In the genomic region with DNA sequence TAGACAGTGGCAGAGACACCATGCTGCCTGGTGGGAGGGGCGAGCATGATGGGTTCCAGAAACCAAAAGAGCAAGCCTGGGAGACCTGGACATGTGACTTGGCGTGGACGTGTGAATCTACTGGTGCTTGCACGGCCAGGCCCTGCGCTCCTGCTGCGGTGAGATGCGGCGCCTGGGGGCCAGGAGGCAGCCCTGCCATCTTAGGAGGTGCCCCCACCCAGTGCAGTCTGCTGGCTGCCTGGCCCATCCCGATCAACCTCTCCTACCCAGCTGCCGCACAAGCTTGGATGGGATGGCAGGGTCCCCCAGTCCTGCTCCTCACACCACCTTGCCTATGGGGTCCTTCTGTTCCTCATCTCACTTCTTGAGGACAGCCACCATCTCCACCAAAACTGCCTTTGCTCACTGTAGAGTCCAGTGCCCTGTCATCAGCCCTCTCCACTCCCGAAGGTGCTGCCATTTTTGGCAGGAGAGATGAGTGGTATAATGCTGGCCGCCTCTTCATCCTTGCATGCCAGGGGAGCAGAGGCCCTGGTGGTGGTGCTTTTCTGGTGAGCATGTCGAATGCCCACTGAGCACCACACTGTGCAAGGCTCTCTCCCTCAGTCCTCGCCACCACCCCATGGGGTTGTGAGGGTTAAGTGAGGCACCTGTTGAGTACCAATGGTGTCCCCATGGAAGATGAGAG, we compare ENCODE assay signal across 26 cellular contexts. TPM values are rescaled to one million over a fixed set of nuclear protein-coding genes. Genes with fewer than 3 reads are reported as not detected.
DNase-seq lines count a peak whose midpoint lies in the region; ATAC-seq and TF ChIP-seq lines count a peak whose summit lies in the region.
"Had no signal": no experiment of that assay in that cellular context is flagged by ENCODE, and none has a peak within 500 bp of the region (broad histone marks: within the 10 kb centered on the region; RNA-seq: fewer than 3 reads in every experiment).

No MANE protein-coding gene starts in this region.

- no peak for ATAC-seq in Right ventricle myocardium superior (ENCODE audit: poor library complexity)
- ATAC-seq in left cardiac atrium, result no peak
- no peak for ATAC-seq in GM19455 (IDR thresholded peaks at IDR 0.05; ENCODE audit: unreplicated experiment)
- ATAC-seq: activated CD4-positive, alpha-beta T cell treated with anti-CD3 and anti-CD28 coated beads for 36 hours; GM23338 had no signal

- TF ChIP-seq POLR2A in suprapubic skin (IDR thresholded peaks at IDR 0.05), result no peak

- no peak overlapping the region for H3K27ac ChIP-seq in suprapubic skin
- H3K27ac ChIP-seq: esophagus muscularis mucosa, Peyer's patch, vagina had no signal

- 86% methylated on average over 12 of the region's 14 CpGs for WGBS in suprapubic skin

- peaks cover 14% of the 10 kb centered on the region for H3K4me1 Mint-ChIP-seq in activated T-helper 1 cell treated with anti-CD3 and anti-CD28 coated beads, Interleukin-12 subunit alpha, Interleukin-12 subunit beta, Interleukin-2, Interleukin-4 antibody, amounts not matched to agents 30 ng/mL and 10 ng/mL and 1 ng/mL, durations not matched to agents 14 hours and 24 hours and 36 hours (ENCODE audit: low read depth)
- H3K4me1 Mint-ChIP-seq in neural crest cell, result peaks cover 14% of the 10 kb centered on the region

- no peaks in the 10 kb centered on the region for H3K9me3 Mint-ChIP-seq in activated T-helper 1 cell treated with anti-CD3 and anti-CD28 coated beads, Interleukin-12 subunit alpha, Interleukin-12 subunit beta, Interleukin-2, Interleukin-4 antibody, amounts not matched to agents 30 ng/mL and 10 ng/mL and 1 ng/mL, durations not matched to agents 14 hours and 24 hours and 36 hours
- H3K9me3 Mint-ChIP-seq in neural crest cell, result no peaks in the 10 kb centered on the region
- H3K9me3 Mint-ChIP-seq: T-helper 2 cell treated with Interferon-gamma antibody and Interleukin-4, amounts not matched to agents 5 μg/mL and 100 μg/mL, for 36 hours had no signal

- peaks cover 27% of the 10 kb centered on the region for H3K4me1 ChIP-seq in suprapubic skin

- no peaks in the 10 kb centered on the region for H3K9me3 ChIP-seq in suprapubic skin
- H3K9me3 ChIP-seq: esophagus muscularis mucosa, Peyer's patch, vagina had no signal

- H3K4me3 Mint-ChIP-seq in activated T-helper 1 cell treated with anti-CD3 and anti-CD28 coated beads, Interleukin-12 subunit alpha, Interleukin-12 subunit beta, Interleukin-2, Interleukin-4 antibody, amounts not matched to agents 30 ng/mL and 10 ng/mL and 1 ng/mL, durations not matched to agents 14 hours and 24 hours and 36 hours, result peak overlapping the region; percentile 47
- H3K4me3 Mint-ChIP-seq in neural crest cell, result peak overlapping the region; percentile 73
- H3K4me3 Mint-ChIP-seq: activated CD4-positive, alpha-beta T cell treated with anti-CD3 and anti-CD28 coated beads for 36 hours; GM23338; T-helper 2 cell treated with Interferon-gamma antibody and Interleukin-4, amounts not matched to agents 5 μg/mL and 100 μg/mL, for 36 hours had no signal

- peaks cover 8% of the 10 kb centered on the region for H3K27me3 Mint-ChIP-seq in activated T-helper 1 cell treated with anti-CD3 and anti-CD28 coated beads, Interleukin-12 subunit alpha, Interleukin-12 subunit beta, Interleukin-2, Interleukin-4 antibody, amounts not matched to agents 30 ng/mL and 10 ng/mL and 1 ng/mL, durations not matched to agents 14 hours and 24 hours and 36 hours (ENCODE audit: insufficient read depth)
- H3K27me3 Mint-ChIP-seq in neural crest cell (ENCODE audit: low read depth), result peaks cover 9% of the 10 kb centered on the region
- H3K27me3 Mint-ChIP-seq: activated CD4-positive, alpha-beta T cell treated with anti-CD3 and anti-CD28 coated beads for 36 hours had no signal

- H3K36me3 Mint-ChIP-seq in activated T-helper 1 cell treated with anti-CD3 and anti-CD28 coated beads, Interleukin-12 subunit alpha, Interleukin-12 subunit beta, Interleukin-2, Interleukin-4 antibody, amounts not matched to agents 30 ng/mL and 10 ng/mL and 1 ng/mL, durations not matched to agents 14 hours and 24 hours and 36 hours (ENCODE audit: low read depth), result no peaks in the 10 kb centered on the region
- H3K36me3 Mint-ChIP-seq in neural crest cell (ENCODE audit: low read depth), result peaks cover 18% of the 10 kb centered on the region

- H3K27me3 ChIP-seq in suprapubic skin, result no peaks in the 10 kb centered on the region
- H3K27me3 ChIP-seq: esophagus muscularis mucosa, Peyer's patch, vagina had no signal

- intact Hi-C loops in Right ventricle myocardium superior (cut with DNase I) (loop anchor here (5.0 kb wide), 1 partner anchor 153 kb away; the partner anchor contains the start of gene MGLL), left cardiac atrium (cut with DNase I) (loop anchor here in 1 of 2 donors (10.0 kb wide), 1 partner anchor 65 kb away; no protein-coding TSS in a partner anchor)
- intact Hi-C loops in activated T-helper 1 cell treated with anti-CD3 and anti-CD28 coated beads, Interleukin-12 subunit alpha, Interleukin-12 subunit beta, Interleukin-2, Interleukin-4 antibody, amounts not matched to agents 30 ng/mL and 10 ng/mL and 1 ng/mL, durations not matched to agents 14 hours and 24 hours and 36 hours (cut with micrococcal nuclease), result loop anchor here (5.0 to 10.0 kb wide), 3 partner anchors 455 to 1755 kb away; partner anchors contain the start of genes PLXNA1 and RUVBL1

- DNase-seq in Right ventricle myocardium superior (peak; percentile 22), left cardiac atrium (no peak), neural crest cell (ENCODE audit: low read depth, low spot score) (no peak), suprapubic skin (ENCODE audit: low spot score in 2 of 2) (peak; percentile 52 to 54), HK-2 (ENCODE audit: unreplicated experiment) (no peak)
- DNase-seq in activated T-helper 1 cell treated with anti-CD3 and anti-CD28 coated beads, Interleukin-12 subunit alpha, Interleukin-12 subunit beta, Interleukin-2, Interleukin-4 antibody, amounts not matched to agents 30 ng/mL and 10 ng/mL and 1 ng/mL, durations not matched to agents 14 hours and 24 hours and 36 hours (ENCODE audit: low spot score), result no peak
- DNase-seq in stimulated activated CD4-positive, alpha-beta T cell treated with anti-CD3 and anti-CD28 coated beads, Interleukin-4, amount 100 ng/mL, for 4 hours, result no peak
- DNase-seq: activated CD4-positive, alpha-beta T cell treated with anti-CD3 and anti-CD28 coated beads for 36 hours; AML-193; DMS 273 treated with DMSO at 0.1 percent for 48 hours; EL; foreskin melanocyte; KBM-7; mesenchymal stem cell; NCI-H1092 treated with DMSO at 0.1 percent for 48 hours; NCI-H1694 treated with DMSO at 0.1 percent for 48 hours; NCI-H446 treated with DMSO at 0.1 percent for 48 hours; NCI-H774; SHP77 treated with DMSO at 0.1 percent for 48 hours; stimulated activated naive CD4-positive, alpha-beta T cell had no signal

- no peak overlapping the region for H3K27ac Mint-ChIP-seq in activated T-helper 1 cell treated with anti-CD3 and anti-CD28 coated beads, Interleukin-12 subunit alpha, Interleukin-12 subunit beta, Interleukin-2, Interleukin-4 antibody, amounts not matched to agents 30 ng/mL and 10 ng/mL and 1 ng/mL, durations not matched to agents 14 hours and 24 hours and 36 hours
- H3K27ac Mint-ChIP-seq in neural crest cell (ENCODE audit: unreplicated experiment), result no peak overlapping the region
- H3K27ac Mint-ChIP-seq: GM23338 had no signal

- no peak for TF ChIP-seq EP300 in suprapubic skin (IDR thresholded peaks at IDR 0.05)

- no peak overlapping the region for H3K4me3 ChIP-seq in suprapubic skin
- H3K4me3 ChIP-seq: esophagus muscularis mucosa, GM23338, Peyer's patch, vagina had no signal

- no peaks in the 10 kb centered on the region for H3K36me3 ChIP-seq in suprapubic skin
- H3K36me3 ChIP-seq: vagina had no signal

- no peak for TF ChIP-seq CTCF in neural crest cell (conservative IDR thresholded peaks at IDR 0.05)
- no peak for TF ChIP-seq CTCF in suprapubic skin (IDR thresholded peaks at IDR 0.05)

RNA-seq across cellular contexts. Expression of gene ABTB1, which starts 3.1 kb away (rescaled TPM):
- 33.0 TPM for total RNA-seq in Right ventricle myocardium superior
- 10 to 100 TPM; 21.8 to 34.2 TPM for total RNA-seq in left cardiac atrium
- 9.7 TPM in 2 replicates for total RNA-seq in activated T-helper 1 cell treated with anti-CD3 and anti-CD28 coated beads, Interleukin-12 subunit alpha, Interleukin-12 subunit beta, Interleukin-2, Interleukin-4 antibody, amounts not matched to agents 30 ng/mL and 10 ng/mL and 1 ng/mL, durations not matched to agents 14 hours and 24 hours and 36 hours
- total RNA-seq in neural crest cell, result 6.8 and 7.2 TPM in 2 replicates
- total RNA-seq in suprapubic skin, result 10 to 100 TPM; 19.9 to 66.1 (median 35.8) TPM

RNA-seq across cellular contexts. Expression of gene PODXL2, which starts 40.7 kb away (rescaled TPM):
- total RNA-seq in Right ventricle myocardium superior (0.94 TPM), left cardiac atrium (1 to 10 TPM; 1.6 to 3.0 TPM), neural crest cell (70.8 and 74.0 TPM in 2 replicates), suprapubic skin (10 to 100 TPM in 3 of 4 donors, 1 to 10 TPM in 1; 8.0 to 15.4 (median 11.2) TPM)
- total RNA-seq in activated T-helper 1 cell treated with anti-CD3 and anti-CD28 coated beads, Interleukin-12 subunit alpha, Interleukin-12 subunit beta, Interleukin-2, Interleukin-4 antibody, amounts not matched to agents 30 ng/mL and 10 ng/mL and 1 ng/mL, durations not matched to agents 14 hours and 24 hours and 36 hours, result 9.7 and 10.3 TPM in 2 replicates

Comparison
In these comparisons a context has a peak if more than half of its experiments do, and no peak if none do; other contexts are left out.
1. DNase-seq: peak in Right ventricle myocardium superior (single experiment) and suprapubic skin (2 of 2); none in left cardiac atrium (single experiment), activated T-helper 1 cell treated with anti-CD3 and anti-CD28 coated beads, Interleukin-12 subunit alpha, Interleukin-12 subunit beta, Interleukin-2, Interleukin-4 antibody, amounts not matched to agents 30 ng/mL and 10 ng/mL and 1 ng/mL, durations not matched to agents 14 hours and 24 hours and 36 hours (single experiment), neural crest cell (single experiment), HK-2 (single experiment) and stimulated activated CD4-positive, alpha-beta T cell treated with anti-CD3 and anti-CD28 coated beads, Interleukin-4, amount 100 ng/mL, for 4 hours (0 of 2).